ENCODE assay signal across 21 cellular contexts in genomic region chr4:102404551-102404969, GRCh38. TPM values are rescaled to one million over a fixed set of nuclear protein-coding genes. Genes with fewer than 3 reads are reported as not detected.
DNase-seq lines count a peak whose midpoint lies in the region; ATAC-seq, FAIRE-seq and TF ChIP-seq lines count a peak whose summit lies in the region.
"Had no signal": no experiment of that assay in that cellular context is flagged by ENCODE, and none has a peak within 500 bp of the region (broad histone marks: within the 10 kb centered on the region; RNA-seq: fewer than 3 reads in every experiment).

No MANE protein-coding gene starts in this region.

- no peak overlapping the region for H3K4ac ChIP-seq in mesenchymal stem cell (ENCODE audit: low read depth in 1 of 2, low read length in 2 of 2)

- H3K79me2 ChIP-seq in GM12878 (ENCODE audit: control insufficient read depth, insufficient read depth, low read length), result no peaks in the 10 kb centered on the region

- in situ Hi-C loops in GM12878 (cut with MboI), result no loop called here

- SMC1A ChIA-PET in GM12878 (lab: Charles Lee; ENCODE audit: uncharacterized antibody, unreplicated experiment), result interaction anchor here (1.2 to 1.6 kb wide), 2 partner anchors 9 to 51 kb away, joined by 3 to 4 read pairs; no protein-coding TSS in a partner anchor

- H3K9me3 ChIP-seq in GM12878 (replicated peaks; ENCODE audit: control insufficient read depth, insufficient read depth, low read length), result no peaks in the 10 kb centered on the region
- no peaks in the 10 kb centered on the region for H3K9me3 ChIP-seq in mesenchymal stem cell (ENCODE audit: control insufficient read depth, low read length)
- H3K9me3 ChIP-seq in body of pancreas, result no peaks in the 10 kb centered on the region
- H3K9me3 ChIP-seq: A549, heart left ventricle, SJSA1, upper lobe of left lung had no signal

- H3K9ac ChIP-seq in GM12878 (ENCODE audit: control insufficient read depth, insufficient read depth, low read length), result no peak overlapping the region
- H3K9ac ChIP-seq in mesenchymal stem cell (ENCODE audit: low read length), result peak overlapping the region; percentile 46

- peaks cover 1% of the 10 kb centered on the region for H3K4me1 Mint-ChIP-seq in activated CD4-positive, alpha-beta T cell treated with anti-CD3 and anti-CD28 coated beads, Interleukin-2, amount 10 ng/mL, durations not matched to agents 24 days and 14 days
- H3K4me1 Mint-ChIP-seq in activated CD8-positive, alpha-beta memory T cell treated with anti-CD3 and anti-CD28 coated beads, Interleukin-2, amount 10 ng/mL, durations not matched to agents 7 days and 5 days, result peaks cover 1% of the 10 kb centered on the region

- RAD21 ChIA-PET in GM12878 (lab: Charles Lee; ENCODE audit: unreplicated experiment), result no interaction called here

- H3K4me1 ChIP-seq in GM12878 (ENCODE audit: control insufficient read depth, insufficient read depth, low read length) (no peaks in the 10 kb centered on the region), mesenchymal stem cell (ENCODE audit: control insufficient read depth, insufficient read depth, low read depth, low read length) (no peaks in the 10 kb centered on the region), body of pancreas (no peaks in the 10 kb centered on the region)
- H3K4me1 ChIP-seq: A549, SJSA1 had no signal

- 7% methylated on average over 1 of the region's 1 CpG for WGBS in GM12878 (ENCODE audit: insufficient coverage, insufficient replicate concordance, low lambda C conversion rate, missing lambda C conversion rate)
- WGBS in mesenchymal stem cell, result no CpG with 5 or more reads among the region's 1 CpG
- WGBS in body of pancreas, 2 donors, result 22 to 35% methylated on average over 1 of the region's 1 CpG

- no peaks in the 10 kb centered on the region for H3K36me3 ChIP-seq in GM12878 (ENCODE audit: control insufficient read depth in 2 of 2, insufficient read depth in 2 of 2, low read length in 1 of 2)
- no peaks in the 10 kb centered on the region for H3K36me3 ChIP-seq in mesenchymal stem cell (ENCODE audit: control insufficient read depth in 1 of 2, insufficient read depth in 2 of 2, low read depth in 1 of 2, low read length in 2 of 2)
- no peaks in the 10 kb centered on the region for H3K36me3 ChIP-seq in body of pancreas (replicated peaks in 1 of 2; ENCODE audit: insufficient read depth in 1 of 2, low read depth in 2 of 2)
- H3K36me3 ChIP-seq: heart left ventricle, SJSA1, upper lobe of left lung had no signal

- CTCF ChIA-PET in GM12878 (lab: Yijun Ruan, JAX), result no interaction called here
- CTCF ChIA-PET in activated CD8-positive, alpha-beta memory T cell treated with anti-CD3 and anti-CD28 coated beads, Interleukin-2, amount 10 ng/mL, durations not matched to agents 7 days and 5 days (lab: Charles Lee), result no interaction called here

- H3K27me3 Mint-ChIP-seq in activated CD4-positive, alpha-beta T cell treated with anti-CD3 and anti-CD28 coated beads, Interleukin-2, amount 10 ng/mL, durations not matched to agents 24 days and 14 days, result peaks cover 5% of the 10 kb centered on the region
- H3K27me3 Mint-ChIP-seq in activated CD8-positive, alpha-beta memory T cell treated with anti-CD3 and anti-CD28 coated beads, Interleukin-2, amount 10 ng/mL, durations not matched to agents 7 days and 5 days, result no peaks in the 10 kb centered on the region
- H3K27me3 Mint-ChIP-seq: natural killer cell treated with Interleukin-12 subunit alpha and Interleukin-12 subunit beta and Interleukin-15 and Interleukin-18, amount 100 ng/mL, for 72 hours; stimulated activated naive CD8-positive, alpha-beta T cell treated with anti-CD3 and anti-CD28 coated beads, Interleukin-15, Interleukin-2, amounts not matched to agents 100 ng/mL and 50 ng/mL, for 24 hours had no signal

- no peak overlapping the region for H2BK15ac ChIP-seq in mesenchymal stem cell (ENCODE audit: low read depth, poor library complexity, severe bottlenecking)

- H3K4me3 Mint-ChIP-seq in activated CD4-positive, alpha-beta T cell treated with anti-CD3 and anti-CD28 coated beads, Interleukin-2, amount 10 ng/mL, durations not matched to agents 24 days and 14 days, result no peak overlapping the region
- no peak overlapping the region for H3K4me3 Mint-ChIP-seq in activated CD8-positive, alpha-beta memory T cell treated with anti-CD3 and anti-CD28 coated beads, Interleukin-2, amount 10 ng/mL, durations not matched to agents 7 days and 5 days
- H3K4me3 Mint-ChIP-seq: CD8-positive, alpha-beta T cell; natural killer cell treated with Interleukin-12 subunit alpha and Interleukin-12 subunit beta and Interleukin-15 and Interleukin-18, amount 100 ng/mL, for 72 hours; stimulated activated naive CD8-positive, alpha-beta T cell treated with anti-CD3 and anti-CD28 coated beads, Interleukin-15, Interleukin-2, amounts not matched to agents 100 ng/mL and 50 ng/mL, for 24 hours; T-helper 2 cell treated with Interferon-gamma antibody and Interleukin-4, amounts not matched to agents 5 μg/mL and 100 μg/mL, for 36 hours had no signal

- no peaks in the 10 kb centered on the region for H3K36me3 Mint-ChIP-seq in activated CD4-positive, alpha-beta T cell treated with anti-CD3 and anti-CD28 coated beads, Interleukin-2, amount 10 ng/mL, durations not matched to agents 24 days and 14 days (ENCODE audit: low read depth)
- no peaks in the 10 kb centered on the region for H3K36me3 Mint-ChIP-seq in activated CD8-positive, alpha-beta memory T cell treated with anti-CD3 and anti-CD28 coated beads, Interleukin-2, amount 10 ng/mL, durations not matched to agents 7 days and 5 days
- H3K36me3 Mint-ChIP-seq: CD8-positive, alpha-beta T cell; natural killer cell treated with Interleukin-12 subunit alpha and Interleukin-12 subunit beta and Interleukin-15 and Interleukin-18, amount 100 ng/mL, for 72 hours had no signal

- H3K4me3 ChIP-seq in GM12878, result no peak overlapping the region
- H3K4me3 ChIP-seq in mesenchymal stem cell (ENCODE audit: insufficient read depth in 1 of 2, low read depth in 1 of 2, low read length in 2 of 2), result no peak overlapping the region
- no peak overlapping the region for H3K4me3 ChIP-seq in body of pancreas
- H3K4me3 ChIP-seq: A549, heart left ventricle, SJSA1, upper lobe of left lung had no signal

- POLR2A ChIA-PET in GM12878 (lab: Charles Lee), result interaction anchor here (0.7 kb wide), 1 partner anchor 526 kb away, joined by 3 read pairs; no protein-coding TSS in a partner anchor

- H4K20me1 ChIP-seq in GM12878 (ENCODE audit: control insufficient read depth, insufficient read depth), result no peaks in the 10 kb centered on the region

- H4K91ac ChIP-seq in mesenchymal stem cell (ENCODE audit: low read length), result no peak overlapping the region

- H3K27me3 ChIP-seq in GM12878 (replicated peaks in 1 of 2; ENCODE audit: control insufficient read depth in 2 of 2, insufficient read depth in 2 of 2, low read length in 1 of 2) (no peaks in the 10 kb centered on the region), mesenchymal stem cell (ENCODE audit: control insufficient read depth in 1 of 2, insufficient read depth in 1 of 2, low read length in 2 of 2) (no peaks in the 10 kb centered on the region), body of pancreas (no peaks in the 10 kb centered on the region)
- H3K27me3 ChIP-seq: heart left ventricle, SJSA1, upper lobe of left lung had no signal

- H4K8ac ChIP-seq in mesenchymal stem cell (ENCODE audit: low read length), result no peak overlapping the region

- DNase-seq in activated CD4-positive, alpha-beta T cell treated with anti-CD3 and anti-CD28 coated beads, Interleukin-2, amount 10 ng/mL, durations not matched to agents 24 days and 14 days, result peak; percentile 47
- no peak for DNase-seq in activated CD4-positive, alpha-beta T cell treated with anti-CD3 and anti-CD28 coated beads for 48 hours
- DNase-seq in GM12878 (ENCODE audit: low read depth, low spot score), result no peak
- peak; percentile 28 for DNase-seq in mesenchymal stem cell
- DNase-seq in body of pancreas, result no peak
- DNase-seq in HUDEP-2 (lab: John Stamatoyannopoulos, UW; ENCODE audit: unreplicated experiment in 76 of 76), result no peak
- no peak for DNase-seq in NCI-H2227 (lab: John Stamatoyannopoulos, UW; ENCODE audit: unreplicated experiment)
- no peak for DNase-seq in activated CD8-positive, alpha-beta memory T cell treated with anti-CD3 and anti-CD28 coated beads, Interleukin-2, amount 10 ng/mL, durations not matched to agents 7 days and 5 days
- DNase-seq: activated CD4-positive, alpha-beta T cell treated with anti-CD3 and anti-CD28 coated beads for 1 hour; aorta; CD8-positive, alpha-beta T cell; heart left ventricle; NCI-H1436; NCI-H510A; upper lobe of left lung had no signal

- no peak for TF ChIP-seq CTCF in GM12878 (IDR thresholded peaks at IDR 0.05 in 2 of 3, conservative IDR thresholded peaks at IDR 0.05 in 1 of 3; ENCODE audit: control insufficient read depth in 2 of 3, extremely low read depth in 1 of 3, insufficient read depth in 1 of 3, low read depth in 3 of 3, low read length in 3 of 3)
- no peak for TF ChIP-seq CTCF in body of pancreas (IDR thresholded peaks at IDR 0.05)

- H2BK5ac ChIP-seq in mesenchymal stem cell (ENCODE audit: low read depth, low read length, poor library complexity, severe bottlenecking), result no peak overlapping the region

- H3K4me2 ChIP-seq in GM12878 (ENCODE audit: control insufficient read depth, insufficient read depth) (no peak overlapping the region), mesenchymal stem cell (ENCODE audit: low read length, poor library complexity, severe bottlenecking) (no peak overlapping the region)
- H3K4me2 ChIP-seq: A549 had no signal

- H3K27ac ChIP-seq in GM12878 (ENCODE audit: control insufficient read depth, insufficient read depth) (no peak overlapping the region), mesenchymal stem cell (ENCODE audit: low read length, poor library complexity, severe bottlenecking) (no peak overlapping the region), body of pancreas (no peak overlapping the region)
- H3K27ac ChIP-seq: A549, SJSA1, upper lobe of left lung had no signal

- FAIRE-seq in GM12878 (lab: Jason Lieb, UNC), result peak; percentile 7
- FAIRE-seq: A549, H54 had no signal

- H3K27ac Mint-ChIP-seq in activated CD4-positive, alpha-beta T cell treated with anti-CD3 and anti-CD28 coated beads, Interleukin-2, amount 10 ng/mL, durations not matched to agents 24 days and 14 days, result no peak overlapping the region
- H3K27ac Mint-ChIP-seq in activated CD8-positive, alpha-beta memory T cell treated with anti-CD3 and anti-CD28 coated beads, Interleukin-2, amount 10 ng/mL, durations not matched to agents 7 days and 5 days, result no peak overlapping the region
- H3K27ac Mint-ChIP-seq: CD8-positive, alpha-beta T cell; natural killer cell treated with Interleukin-12 subunit alpha and Interleukin-12 subunit beta and Interleukin-15 and Interleukin-18, amount 100 ng/mL, for 72 hours; stimulated activated naive CD8-positive, alpha-beta T cell treated with anti-CD3 and anti-CD28 coated beads, Interleukin-15, Interleukin-2, amounts not matched to agents 100 ng/mL and 50 ng/mL, for 24 hours; T-helper 2 cell treated with Interferon-gamma antibody and Interleukin-4, amounts not matched to agents 5 μg/mL and 100 μg/mL, for 36 hours had no signal

- H2BK12ac ChIP-seq in mesenchymal stem cell (ENCODE audit: low read length in 2 of 2), result no peak overlapping the region

- H3K79me1 ChIP-seq in mesenchymal stem cell (replicated peaks; ENCODE audit: low read length, poor library complexity, severe bottlenecking), result no peaks in the 10 kb centered on the region

- H3K23ac ChIP-seq in mesenchymal stem cell (ENCODE audit: low read length in 2 of 2), result no peak overlapping the region

- ATAC-seq in GM12878, result no peak
- no peak for ATAC-seq in body of pancreas
- no peak for ATAC-seq in activated CD8-positive, alpha-beta memory T cell treated with anti-CD3 and anti-CD28 coated beads, Interleukin-2, amount 10 ng/mL, durations not matched to agents 7 days and 5 days
- ATAC-seq: A549; CD8-positive, alpha-beta T cell; heart left ventricle; natural killer cell treated with Interleukin-12 subunit alpha and Interleukin-12 subunit beta and Interleukin-15 and Interleukin-18, amount 100 ng/mL, for 72 hours had no signal

- no peak overlapping the region for H3K14ac ChIP-seq in mesenchymal stem cell (ENCODE audit: low read length in 2 of 2)

- BruUV-seq in GM12878 (replicated peaks; lab: Mats Ljungman, UMichigan), result no TSS peak

- H2BK120ac ChIP-seq in mesenchymal stem cell (ENCODE audit: low read depth, low read length), result no peak overlapping the region

- no peak for TF ChIP-seq EP300 in GM12878 (IDR thresholded peaks at IDR 0.05; ENCODE audit: borderline replicate concordance in 1 of 2, control insufficient read depth in 1 of 2, low read depth in 2 of 2, low read length in 2 of 2)

- TF ChIP-seq RAD21 in GM12878 (IDR thresholded peaks at IDR 0.05; ENCODE audit: insufficient read depth, low read depth, low read length), result no peak

- no peak overlapping the region for H2AFZ ChIP-seq in GM12878 (ENCODE audit: control insufficient read depth, low read depth, low read length)
- H2AFZ ChIP-seq in mesenchymal stem cell (ENCODE audit: low read depth, low read length), result no peak overlapping the region

- intact Hi-C loops in activated CD4-positive, alpha-beta T cell treated with anti-CD3 and anti-CD28 coated beads, Interleukin-2, amount 10 ng/mL, durations not matched to agents 24 days and 14 days (cut with micrococcal nuclease), result no loop called here
- intact Hi-C loops in GM12878 (cut with micrococcal nuclease; ENCODE audit: unreplicated experiment), result no loop called here
- intact Hi-C loops in body of pancreas (cut with DNase I), result no loop called here

- H3K9me3 Mint-ChIP-seq in activated CD4-positive, alpha-beta T cell treated with anti-CD3 and anti-CD28 coated beads, Interleukin-2, amount 10 ng/mL, durations not matched to agents 24 days and 14 days, result no peaks in the 10 kb centered on the region
- H3K9me3 Mint-ChIP-seq in activated CD8-positive, alpha-beta memory T cell treated with anti-CD3 and anti-CD28 coated beads, Interleukin-2, amount 10 ng/mL, durations not matched to agents 7 days and 5 days (ENCODE audit: low read depth), result no peaks in the 10 kb centered on the region
- H3K9me3 Mint-ChIP-seq: CD8-positive, alpha-beta T cell; natural killer cell treated with Interleukin-12 subunit alpha and Interleukin-12 subunit beta and Interleukin-15 and Interleukin-18, amount 100 ng/mL, for 72 hours; stimulated activated naive CD8-positive, alpha-beta T cell treated with anti-CD3 and anti-CD28 coated beads, Interleukin-15, Interleukin-2, amounts not matched to agents 100 ng/mL and 50 ng/mL, for 24 hours; T-helper 2 cell treated with Interferon-gamma antibody and Interleukin-4, amounts not matched to agents 5 μg/mL and 100 μg/mL, for 36 hours had no signal

- H3K18ac ChIP-seq in mesenchymal stem cell (ENCODE audit: low read depth in 1 of 2, low read length in 2 of 2), result no peak overlapping the region

- no peak overlapping the region for H2AK5ac ChIP-seq in mesenchymal stem cell (ENCODE audit: low read length, severe bottlenecking)

- TF ChIP-seq POLR2A in GM12878 (IDR thresholded peaks at IDR 0.05; ENCODE audit: low read depth, low read length) (no peak), body of pancreas (IDR thresholded peaks at IDR 0.05) (no peak)

RNA-seq across cellular contexts. Expression of gene SLC39A8, which starts 59.3 kb away (rescaled TPM):
- 80.4 and 81.2 TPM in 2 replicates for total RNA-seq in activated CD4-positive, alpha-beta T cell treated with anti-CD3 and anti-CD28 coated beads, Interleukin-2, amount 10 ng/mL, durations not matched to agents 24 days and 14 days
- total RNA-seq in GM12878 (2013; cell fraction: nucleolus; rRNA removed), result 51.5 and 55.3 TPM in 2 replicates
- total RNA-seq in GM12878 (2014; rRNA removed), result 39.4 and 45.6 TPM in 2 replicates
- total RNA-seq in GM12878 (2014; rRNA removed; fragmentation: Illumina TruSeq; extraction: Trizol), result 35.6 and 36.1 TPM in 2 replicates
- total RNA-seq in GM12878 (2021), result 34.0 and 36.3 TPM in 2 replicates
- polyA plus RNA-seq in GM12878 (2011; ENCODE audit: low read depth), result 16.1 TPM
- polyA plus RNA-seq in GM12878 (2011; rRNA removed), result 47.8 and 76.0 TPM in 2 replicates
- polyA plus RNA-seq in GM12878 (2011; cell fraction: cytosol; rRNA removed), result 26.7 and 26.8 TPM in 2 replicates
- polyA plus RNA-seq in GM12878 (2011; cell fraction: nucleus; rRNA removed), result 19.6 and 23.8 TPM in 2 replicates
- 21.4 and 31.3 TPM in 2 replicates for polyA plus RNA-seq in GM12878 (2012)
- 26.6 and 35.4 TPM in 2 replicates for polyA plus RNA-seq in GM12878 (2014; fragmentation: Illumina TruSeq; extraction: Trizol)
- polyA plus RNA-seq in GM12878 (2014; fragmentation: Nextera tagmentation; extraction: Ambion mirVana), result 10 to 100 TPM in 1 of 2 experiments, 1 to 10 TPM in 1; 7.9 to 16.6 TPM
- polyA plus RNA-seq in GM12878 (2014; rRNA removed), result 17.9 and 22.3 TPM in 2 replicates
- polyA plus RNA-seq in GM12878 (2016; fragmentation: Nextera tagmentation; extraction: Ambion mirVana), result 10 to 100 TPM; 31.6 to 34.1 TPM
- polyA minus RNA-seq in GM12878 (2011; rRNA and poly(A)+ RNA removed), result 50.9 and 62.8 TPM in 2 replicates
- polyA minus RNA-seq in GM12878 (2011; cell fraction: cytosol; rRNA and poly(A)+ RNA removed), result 25.4 and 27.0 TPM in 2 replicates
- 22.0 and 34.1 TPM in 2 replicates for polyA minus RNA-seq in GM12878 (2011; cell fraction: nucleus; rRNA and poly(A)+ RNA removed)
- 5.0 TPM for polyA plus RNA-seq in mesenchymal stem cell (2013, experiment 1 of 2)
- 4.9 TPM for polyA plus RNA-seq in mesenchymal stem cell (2013, experiment 2 of 2)
- total RNA-seq in body of pancreas, result 10 to 100 TPM; 35.6 to 56.0 TPM
- 10 to 100 TPM; 60.3 to 66.2 TPM for total RNA-seq in activated CD8-positive, alpha-beta memory T cell treated with anti-CD3 and anti-CD28 coated beads, Interleukin-2, amount 10 ng/mL, durations not matched to agents 7 days and 5 days

Comparison
In these comparisons a context has a peak if more than half of its experiments do, and no peak if none do; other contexts are left out.
1. DNase-seq: peak in activated CD4-positive, alpha-beta T cell treated with anti-CD3 and anti-CD28 coated beads, Interleukin-2, amount 10 ng/mL, durations not matched to agents 24 days and 14 days (single experiment) and mesenchymal stem cell (single experiment); none in activated CD4-positive, alpha-beta T cell treated with anti-CD3 and anti-CD28 coated beads for 48 hours (single experiment), GM12878 (single experiment), body of pancreas (0 of 4), HUDEP-2 (0 of 76), NCI-H2227 (single experiment) and activated CD8-positive, alpha-beta memory T cell treated with anti-CD3 and anti-CD28 coated beads, Interleukin-2, amount 10 ng/mL, durations not matched to agents 7 days and 5 days (single experiment).